ENCODE assay signal across 21 cellular contexts in the genomic region with DNA sequence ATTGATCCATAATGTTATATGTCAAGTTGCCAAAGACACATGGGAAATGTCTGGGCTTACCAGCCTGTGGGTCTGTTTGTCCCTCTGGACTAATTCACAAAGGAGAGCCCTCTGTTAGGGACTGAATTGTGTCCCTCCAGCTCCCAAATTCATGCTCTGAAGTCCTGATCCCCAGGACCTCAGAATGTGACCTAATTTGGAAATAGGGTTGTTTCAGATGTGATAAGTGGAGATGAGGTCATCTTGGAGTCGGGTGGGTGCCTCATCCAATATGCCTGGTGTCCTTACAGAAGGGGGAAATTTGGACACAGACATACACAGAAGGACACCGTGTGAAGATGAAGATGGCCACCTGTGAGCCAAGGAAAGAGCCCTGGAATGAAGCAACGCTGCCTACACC. TPM values are rescaled to one million over a fixed set of nuclear protein-coding genes. Genes with fewer than 3 reads are reported as not detected.
DNase-seq lines count a peak whose midpoint lies in the region; ATAC-seq, FAIRE-seq and TF ChIP-seq lines count a peak whose summit lies in the region.
"Had no signal": no experiment of that assay in that cellular context is flagged by ENCODE, and none has a peak within 500 bp of the region (broad histone marks: within the 10 kb centered on the region; RNA-seq: fewer than 3 reads in every experiment).

No MANE protein-coding gene starts in this region.

- TF ChIP-seq EP300 in HepG2 (IDR thresholded peaks at IDR 0.05; ENCODE audit: low read depth in 2 of 2, low read length in 2 of 2): no peak
- no peak for TF ChIP-seq EP300 in HepG2 (CRISPR knock-in tag; IDR thresholded peaks at IDR 0.05; ENCODE audit: borderline replicate concordance)

- H3K79me2 ChIP-seq in HepG2 (ENCODE audit: insufficient read depth, low read length): no peaks in the 10 kb centered on the region

- H2AFZ ChIP-seq in HepG2 (ENCODE audit: low read length): no peak overlapping the region

- DNase-seq in DMS 273 (lab: John Stamatoyannopoulos, UW; ENCODE audit: unreplicated experiment): peak; percentile 29
- DNase-seq in DMS 273 treated with DMSO at 0.1 percent for 48 hours (lab: John Stamatoyannopoulos, UW): no peak
- no peak for DNase-seq in HepG2 (ENCODE audit: low spot score)
- no peak for DNase-seq in inferior parietal cortex (ENCODE audit: extremely low spot score)
- DNase-seq: activated gamma-delta T cell treated with Interleukin-2 at 50 U/mL for 16 hours, BE2C, Caco-2, cortex of kidney, foreskin keratinocyte, KG1, NCI-H1048, NCI-H2081, NCI-H446 treated with DMSO at 0.1 percent for 48 hours, right lobe of liver had no signal

- in situ Hi-C loops in HepG2 (cut with HindIII; ENCODE audit: extremely low pct_ligation_motif_present, low pct_unique_long_range_greater_than_20kb): no loop called here

- no peak for TF ChIP-seq CTCF in HepG2 (CRISPR knock-in tag; IDR thresholded peaks at IDR 0.05)

- FAIRE-seq in HepG2 (lab: Jason Lieb, UNC): no peak
- FAIRE-seq: GM18507 had no signal

- H3K36me3 ChIP-seq in HepG2 (replicated peaks in 1 of 2; ENCODE audit: control insufficient read depth in 1 of 2, insufficient read depth in 2 of 2, low read length in 2 of 2) (no peaks in the 10 kb centered on the region), skeletal muscle tissue (ENCODE audit: control insufficient read depth in 3 of 3, insufficient read depth in 3 of 3, low read length in 3 of 3) (no peaks in the 10 kb centered on the region)
- H3K36me3 ChIP-seq: BE2C, right lobe of liver had no signal

- H3K4me2 ChIP-seq in HepG2 (ENCODE audit: low read depth, low read length): no peak overlapping the region; the same call in 1 of the 2 replicates

- peaks cover 76% of the 10 kb centered on the region for H3K4me1 ChIP-seq in HepG2 (ENCODE audit: insufficient read depth, low read length)
- peaks cover 11 to 33% (median 24%) of the 10 kb centered on the region in 3 donors for H3K4me1 ChIP-seq in skeletal muscle tissue (ENCODE audit: control insufficient read depth in 3 of 3, insufficient read depth in 3 of 3, low read length in 3 of 3)
- H3K4me1 ChIP-seq: BE2C, foreskin keratinocyte had no signal

- H3K9me3 ChIP-seq in HepG2 (ENCODE audit: low read length): no peaks in the 10 kb centered on the region
- no peaks in the 10 kb centered on the region for H3K9me3 ChIP-seq in skeletal muscle tissue (ENCODE audit: control insufficient read depth in 3 of 3, low read length in 3 of 3)
- H3K9me3 ChIP-seq: BE2C, Caco-2, right lobe of liver had no signal

- CTCF ChIA-PET in HepG2 (lab: Yijun Ruan, JAX; ENCODE audit: low intra/inter-chr PET ratio, low total read pairs): no interaction called here

- peak overlapping the region; percentile 84 for H3K27ac ChIP-seq in angular gyrus (ENCODE audit: low read depth, low read length)
- H3K27ac ChIP-seq in HepG2 (ENCODE audit: extremely low read length, insufficient read depth, low read length): no peak overlapping the region
- no peak overlapping the region for H3K27ac ChIP-seq in skeletal muscle tissue (ENCODE audit: low read depth, low read length)
- H3K27ac ChIP-seq: 22Rv1, foreskin keratinocyte, right lobe of liver had no signal

- intact Hi-C loops in HepG2 (cut with micrococcal nuclease; ENCODE audit: unreplicated experiment): loop anchor here (1.0 kb wide), 1 partner anchor 9 kb away; no protein-coding TSS in a partner anchor

- no peak for TF ChIP-seq RAD21 in HepG2 (CRISPR knock-in tag; IDR thresholded peaks at IDR 0.05)

- TF ChIP-seq POLR2A in HepG2 (IDR thresholded peaks at IDR 0.05; ENCODE audit: insufficient read depth in 1 of 2, low read depth in 2 of 2, low read length in 2 of 2): no peak

- no peaks in the 10 kb centered on the region for H4K20me1 ChIP-seq in HepG2 (ENCODE audit: insufficient read depth, low read length)

- no TSS peak for BruUV-seq in HepG2 (replicated peaks; lab: Mats Ljungman, UMichigan)

- H3K27me3 ChIP-seq in HepG2 (ENCODE audit: control insufficient read depth in 1 of 2, insufficient read depth in 2 of 2, low read length in 2 of 2) (no peaks in the 10 kb centered on the region), skeletal muscle tissue (ENCODE audit: control insufficient read depth in 3 of 3, insufficient read depth in 3 of 3, low read length in 3 of 3) (no peaks in the 10 kb centered on the region)
- H3K27me3 ChIP-seq: BE2C, foreskin keratinocyte, right lobe of liver had no signal

- H3K9ac ChIP-seq in HepG2 (ENCODE audit: insufficient read depth, low read depth, low read length) (no peak overlapping the region), skeletal muscle tissue (ENCODE audit: low read depth in 1 of 3, low read length in 3 of 3) (peak overlapping the region in 2 of 3 donors; percentile 26 to 51)

- ATAC-seq in HepG2 (no peak), HG03442 (IDR thresholded peaks at IDR 0.05; ENCODE audit: unreplicated experiment) (no peak), HG03342 (IDR thresholded peaks at IDR 0.05; ENCODE audit: unreplicated experiment) (no peak)
- ATAC-seq: left lobe of liver had no signal

- WGBS in HepG2 (ENCODE audit: low lambda C conversion rate): 54% methylated on average over 3 of the region's 3 CpGs

- H3K4me3 ChIP-seq in HepG2 (replicated peaks in 1 of 3; ENCODE audit: insufficient read depth in 1 of 3, low read depth in 2 of 3, low read length in 3 of 3): no peak overlapping the region
- H3K4me3 ChIP-seq in skeletal muscle tissue (ENCODE audit: low read length in 3 of 3): no peak overlapping the region
- H3K4me3 ChIP-seq: right lobe of liver had no signal

- POLR2A ChIA-PET in HepG2 (lab: Yijun Ruan, JAX): interaction anchor here (1.1 to 2.5 kb wide), 6 partner anchors 10 to 42 kb away, joined by 3 to 9 read pairs (median 6); partner anchors contain the start of gene ROCK2

TF ChIP-seq in HepG2, 621 proteins besides CTCF, POLR2A, EP300 and RAD21:
- TF ChIP-seq ATF7 (IDR thresholded peaks at IDR 0.05) (peak; percentile 58; the same call in 1 of the 2 replicates), ATF7 (CRISPR knock-in tag; IDR thresholded peaks at IDR 0.05) (no peak), ZNF513 (CRISPR knock-in tag; conservative IDR thresholded peaks at IDR 0.05) (no peak), ZNF276 (CRISPR knock-in tag; IDR thresholded peaks at IDR 0.05; ENCODE audit: low read depth) (no peak)
TF ChIP-seq in HepG2: peak in this region for 1.

RNA-seq across cellular contexts. Expression of gene ROCK2, which starts 41.4 kb away (rescaled TPM):
- total RNA-seq in HepG2 (2016; rRNA removed; fragmentation: Illumina TruSeq; extraction: Trizol): 119 and 174 TPM in 2 replicates
- 13.0 and 13.5 TPM in 2 replicates for total RNA-seq in HepG2 (2016; cell fraction: cytosol; rRNA removed; fragmentation: Illumina TruSeq; extraction: Trizol; ENCODE audit: low read depth)
- 112 and 164 TPM in 2 replicates for total RNA-seq in HepG2 (2016; cell fraction: insoluble cytoplasmic fraction; rRNA removed; fragmentation: Illumina TruSeq; extraction: Trizol)
- 35.2 and 39.5 TPM in 2 replicates for total RNA-seq in HepG2 (2016; cell fraction: membrane; rRNA removed; fragmentation: Illumina TruSeq; extraction: Trizol)
- total RNA-seq in HepG2 (2016; cell fraction: nucleus; rRNA removed; fragmentation: Illumina TruSeq; extraction: Trizol): 134 and 149 TPM in 2 replicates
- 31.9 and 38.1 TPM in 2 replicates for polyA plus RNA-seq in HepG2 (2011; rRNA removed)
- 14.6 and 24.9 TPM in 2 replicates for polyA plus RNA-seq in HepG2 (2011; cell fraction: cytosol; rRNA removed)
- polyA plus RNA-seq in HepG2 (2011; cell fraction: nucleus; rRNA removed): 19.3 and 29.4 TPM in 2 replicates
- polyA plus RNA-seq in HepG2 (2012): 62.4 and 98.0 TPM in 2 replicates
- polyA plus RNA-seq in HepG2 (2016; cell fraction: cytosol; fragmentation: Illumina TruSeq; extraction: Trizol; ENCODE audit: low read depth): 1.6 and 1.8 TPM in 2 replicates
- 87.7 and 90.4 TPM in 2 replicates for polyA plus RNA-seq in HepG2 (2016; cell fraction: insoluble cytoplasmic fraction; fragmentation: Illumina TruSeq; extraction: Trizol; ENCODE audit: low read depth)
- 6.9 and 8.4 TPM in 2 replicates for polyA plus RNA-seq in HepG2 (2016; cell fraction: membrane; fragmentation: Illumina TruSeq; extraction: Trizol; ENCODE audit: low read depth)
- 77.5 and 87.9 TPM in 2 replicates for polyA plus RNA-seq in HepG2 (2016; cell fraction: nucleus; fragmentation: Illumina TruSeq; extraction: Trizol; ENCODE audit: insufficient read depth, low read depth)
- polyA minus RNA-seq in HepG2 (2011; rRNA and poly(A)+ RNA removed; ENCODE audit: low replicate concordance): 17.3 and 25.8 TPM in 2 replicates
- 82.6 and 95.3 TPM in 2 replicates for polyA minus RNA-seq in HepG2 (2011; cell fraction: cytosol; rRNA and poly(A)+ RNA removed)
- 275 and 284 TPM in 2 replicates for polyA minus RNA-seq in HepG2 (2011; cell fraction: nucleus; rRNA and poly(A)+ RNA removed)
- 37.1 TPM for total RNA-seq in skeletal muscle tissue
